In the genomic region with DNA sequence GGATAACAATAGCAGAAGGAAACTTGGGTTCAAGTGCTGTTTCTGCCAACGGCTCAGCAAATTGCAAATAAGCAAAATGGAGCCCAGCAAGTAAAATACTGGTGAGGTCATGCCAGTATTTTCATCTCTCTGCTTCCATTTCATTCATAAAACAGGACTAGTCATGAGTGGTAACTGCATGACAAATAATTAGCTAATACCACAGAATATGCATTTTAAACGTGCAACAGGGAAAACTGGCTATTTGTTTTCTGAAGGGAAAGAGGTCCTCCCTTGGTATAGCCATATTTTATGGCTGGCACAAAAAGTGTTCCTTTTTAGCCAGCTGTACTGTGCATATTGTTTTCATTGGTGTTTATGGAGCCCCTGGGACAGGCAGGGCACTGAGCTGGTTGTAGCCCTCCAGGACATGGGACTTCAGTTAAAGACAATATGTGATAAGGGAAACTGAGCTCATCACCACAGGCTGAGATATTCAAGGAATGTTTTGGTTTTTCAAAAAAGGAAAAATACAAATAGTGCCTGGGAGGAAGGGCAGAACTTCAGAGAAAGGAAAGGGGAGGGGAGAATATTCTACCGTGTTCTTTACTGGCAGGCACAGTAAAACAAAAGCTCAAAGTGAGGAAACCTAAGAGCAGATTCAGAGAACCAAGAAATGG, we compare ENCODE assay signal across 13 cellular contexts. TPM values are rescaled to one million over a fixed set of nuclear protein-coding genes. Genes with fewer than 3 reads are reported as not detected.
A peak's percentile ranks its signal among the peaks of the same experiment; 100 is the strongest.
DNase-seq lines count a peak whose midpoint lies in the region; ATAC-seq and TF ChIP-seq lines count a peak whose summit lies in the region.
"Had no signal": no experiment of that assay in that cellular context is flagged by ENCODE, and none has a peak within 500 bp of the region (broad histone marks: within the 10 kb centered on the region; RNA-seq: fewer than 3 reads in every experiment).

No MANE protein-coding gene starts in this region.

- DNase-seq in AG04449 (ENCODE audit: low read depth, low spot score) (peak; percentile 7), GM03348 (ENCODE audit: low spot score) (peak; percentile 44), iPS DF 6.9 (ENCODE audit: low read depth, low spot score) (no peak), glutamatergic neuron (no peak), DMS79 (lab: John Stamatoyannopoulos, UW) (no peak)
- no peak for DNase-seq in activated T-helper 2 cell treated with anti-CD3 and anti-CD28 coated beads, Interferon-gamma antibody, Interleukin-2, Interleukin-4, amounts not matched to agents 10 μg/mL and 5 μg/mL and 100 μg/mL, durations not matched to agents 14 hours and 24 hours and 36 hours (ENCODE audit: low spot score)
- DNase-seq: amniotic stem cell; lower lobe of right lung; NCI-H1048; NK-92 treated with Interleukin-12 subunit alpha and Interleukin-12 subunit beta, amount 100 ng/mL, for 24 hours; right cardiac atrium had no signal

- H3K27ac Mint-ChIP-seq in activated T-helper 2 cell treated with anti-CD3 and anti-CD28 coated beads, Interferon-gamma antibody, Interleukin-2, Interleukin-4, amounts not matched to agents 10 μg/mL and 5 μg/mL and 100 μg/mL, durations not matched to agents 14 hours and 24 hours and 36 hours = peak overlapping the region; percentile 82
- H3K27ac Mint-ChIP-seq in glutamatergic neuron (ENCODE audit: unreplicated experiment) = no peak overlapping the region

- no peaks in the 10 kb centered on the region for H3K27me3 Mint-ChIP-seq in activated T-helper 2 cell treated with anti-CD3 and anti-CD28 coated beads, Interferon-gamma antibody, Interleukin-2, Interleukin-4, amounts not matched to agents 10 μg/mL and 5 μg/mL and 100 μg/mL, durations not matched to agents 14 hours and 24 hours and 36 hours (ENCODE audit: low read depth)
- peaks cover 2% of the 10 kb centered on the region for H3K27me3 Mint-ChIP-seq in glutamatergic neuron (ENCODE audit: unreplicated experiment)

- H3K9me3 Mint-ChIP-seq in activated T-helper 2 cell treated with anti-CD3 and anti-CD28 coated beads, Interferon-gamma antibody, Interleukin-2, Interleukin-4, amounts not matched to agents 10 μg/mL and 5 μg/mL and 100 μg/mL, durations not matched to agents 14 hours and 24 hours and 36 hours = peaks cover 4% of the 10 kb centered on the region
- H3K9me3 Mint-ChIP-seq in glutamatergic neuron (ENCODE audit: unreplicated experiment) = peaks cover 8% of the 10 kb centered on the region

- WGBS in iPS DF 6.9 (ENCODE audit: insufficient coverage, insufficient read length) = no CpG with 5 or more reads among the region's 3 CpGs

- CTCF ChIA-PET in AG04449 (lab: Yijun Ruan, JAX) = interaction anchor here (0.9 to 2.1 kb wide), 2 partner anchors 13 to 416 kb away, joined by 4 to 6 read pairs; no protein-coding TSS in a partner anchor

- intact Hi-C loops in activated T-helper 2 cell treated with anti-CD3 and anti-CD28 coated beads, Interferon-gamma antibody, Interleukin-2, Interleukin-4, amounts not matched to agents 10 μg/mL and 5 μg/mL and 100 μg/mL, durations not matched to agents 14 hours and 24 hours and 36 hours (cut with micrococcal nuclease) = no loop called here

- peaks cover 30% of the 10 kb centered on the region for H3K36me3 Mint-ChIP-seq in activated T-helper 2 cell treated with anti-CD3 and anti-CD28 coated beads, Interferon-gamma antibody, Interleukin-2, Interleukin-4, amounts not matched to agents 10 μg/mL and 5 μg/mL and 100 μg/mL, durations not matched to agents 14 hours and 24 hours and 36 hours (ENCODE audit: low read depth)
- H3K36me3 Mint-ChIP-seq in glutamatergic neuron (ENCODE audit: unreplicated experiment) = no peaks in the 10 kb centered on the region

- H3K27me3 ChIP-seq in iPS DF 6.9 (ENCODE audit: control insufficient read depth, insufficient read depth, low read length) = no peaks in the 10 kb centered on the region

- peak overlapping the region; percentile 46 for H3K27ac ChIP-seq in iPS DF 6.9 (ENCODE audit: low read length)
- H3K27ac ChIP-seq: lower lobe of right lung had no signal

- H3K4me3 Mint-ChIP-seq in activated T-helper 2 cell treated with anti-CD3 and anti-CD28 coated beads, Interferon-gamma antibody, Interleukin-2, Interleukin-4, amounts not matched to agents 10 μg/mL and 5 μg/mL and 100 μg/mL, durations not matched to agents 14 hours and 24 hours and 36 hours (ENCODE audit: low read depth) = peak overlapping the region; percentile 37
- H3K4me3 Mint-ChIP-seq in glutamatergic neuron (ENCODE audit: unreplicated experiment) = no peak overlapping the region

- H3K9me3 ChIP-seq in iPS DF 6.9 (ENCODE audit: control insufficient read depth, insufficient read depth, low read length) = no peaks in the 10 kb centered on the region
- H3K9me3 ChIP-seq: lower lobe of right lung had no signal

- H3K4me1 Mint-ChIP-seq in activated T-helper 2 cell treated with anti-CD3 and anti-CD28 coated beads, Interferon-gamma antibody, Interleukin-2, Interleukin-4, amounts not matched to agents 10 μg/mL and 5 μg/mL and 100 μg/mL, durations not matched to agents 14 hours and 24 hours and 36 hours (ENCODE audit: low read depth) = peaks cover 50% of the 10 kb centered on the region
- H3K4me1 Mint-ChIP-seq in glutamatergic neuron (ENCODE audit: low read depth, unreplicated experiment) = peaks cover 14% of the 10 kb centered on the region

- no peaks in the 10 kb centered on the region for H3K36me3 ChIP-seq in iPS DF 6.9 (ENCODE audit: control insufficient read depth, insufficient read depth, low read length)
- H3K36me3 ChIP-seq: lower lobe of right lung had no signal

- ATAC-seq in GM18909 (IDR thresholded peaks at IDR 0.05; ENCODE audit: poor library complexity, unreplicated experiment) (no peak), HG02885 (IDR thresholded peaks at IDR 0.05; ENCODE audit: poor library complexity, unreplicated experiment) (no peak)
- ATAC-seq: lower lobe of right lung had no signal

- peaks cover 10% of the 10 kb centered on the region for H3K4me1 ChIP-seq in iPS DF 6.9 (ENCODE audit: control insufficient read depth, insufficient read depth, low read length)

- POLR2A ChIA-PET in AG04449 (lab: Yijun Ruan, JAX) = interaction anchor here (0.7 kb wide), 1 partner anchor 386 kb away, joined by 5 read pairs; no protein-coding TSS in a partner anchor

- no peak for TF ChIP-seq CTCF in AG04449 (IDR thresholded peaks at IDR 0.05; ENCODE audit: insufficient read depth, low read length, missing control alignments)
- TF ChIP-seq CTCF in glutamatergic neuron (IDR thresholded peaks at IDR 0.05; ENCODE audit: partially characterized antibody, unreplicated experiment) = no peak

- H3K4me3 ChIP-seq in AG04449 (ENCODE audit: low read depth, low read length) (no peak overlapping the region), iPS DF 6.9 (ENCODE audit: low read length) (no peak overlapping the region)
- H3K4me3 ChIP-seq: lower lobe of right lung had no signal

RNA-seq across cellular contexts. Expression of a gene that starts 26.1 kb away (rescaled TPM):
- 131 and 135 TPM in 2 replicates for total RNA-seq in activated T-helper 2 cell treated with anti-CD3 and anti-CD28 coated beads, Interferon-gamma antibody, Interleukin-2, Interleukin-4, amounts not matched to agents 10 μg/mL and 5 μg/mL and 100 μg/mL, durations not matched to agents 14 hours and 24 hours and 36 hours
- total RNA-seq in glutamatergic neuron (ENCODE audit: unreplicated experiment) = 139 TPM

Comparison
In these comparisons a context has a peak if more than half of its experiments do, and no peak if none do; other contexts are left out.
1. DNase-seq: peak in AG04449 (single experiment) and GM03348 (single experiment); none in activated T-helper 2 cell treated with anti-CD3 and anti-CD28 coated beads, Interferon-gamma antibody, Interleukin-2, Interleukin-4, amounts not matched to agents 10 μg/mL and 5 μg/mL and 100 μg/mL, durations not matched to agents 14 hours and 24 hours and 36 hours (single experiment), iPS DF 6.9 (single experiment), glutamatergic neuron (single experiment) and DMS79 (single experiment).